ENCODE assay signal across 1 cellular context in genomic region chr12:52258335-52258901, GRCh38.
TF ChIP-seq lines count a peak whose summit lies in the region.

No MANE protein-coding gene starts in this region.

TF ChIP-seq in WTC11, 78 proteins besides CTCF, POLR2A, EP300 and RAD21 (continued from another document):
- no peak for TF ChIP-seq ATF6 (CRISPR knock-in tag; IDR thresholded peaks at IDR 0.05)
- no peak for TF ChIP-seq MXD4 (CRISPR knock-in tag; IDR thresholded peaks at IDR 0.05; ENCODE audit: borderline replicate concordance)
- TF ChIP-seq STAT6 (CRISPR knock-in tag; conservative IDR thresholded peaks at IDR 0.05; ENCODE audit: low read depth): no peak
- TF ChIP-seq ESRRA (CRISPR knock-in tag; IDR thresholded peaks at IDR 0.05; ENCODE audit: borderline replicate concordance): no peak
- no peak for TF ChIP-seq CBFB (CRISPR knock-in tag; IDR thresholded peaks at IDR 0.05; ENCODE audit: low read depth)
- TF ChIP-seq GRHL2 (CRISPR knock-in tag; IDR thresholded peaks at IDR 0.05; ENCODE audit: insufficient replicate concordance, severe bottlenecking): no peak
- TF ChIP-seq MYBL2 (CRISPR knock-in tag; IDR thresholded peaks at IDR 0.05): 0 out of 2 replicates have a peak, but pooled peaks have one; percentile 27
- 0 out of 2 replicates have a peak, but pooled peaks have one; percentile 23 for TF ChIP-seq KAT7 (CRISPR knock-in tag; IDR thresholded peaks at IDR 0.05; ENCODE audit: borderline replicate concordance)
